In genomic region chr11:72309074-72309598, GRCh38 we compare ENCODE assay signal across 2 cellular contexts.
TF ChIP-seq lines count a peak whose summit lies in the region.

No MANE protein-coding gene starts in this region.

TF ChIP-seq in SK-N-SH, 30 proteins besides CTCF, POLR2A, EP300 and RAD21 (continued from another document):
- no peak for TF ChIP-seq REST (IDR thresholded peaks at IDR 0.05; ENCODE audit: low read depth, low read length)
- no peak for TF ChIP-seq MAX (IDR thresholded peaks at IDR 0.05; ENCODE audit: low read depth)
- TF ChIP-seq ELF1 (IDR thresholded peaks at IDR 0.05) = no peak
- no peak for TF ChIP-seq USF1 (IDR thresholded peaks at IDR 0.05; ENCODE audit: borderline replicate concordance, low read depth)

TF ChIP-seq in WTC11, 78 proteins besides CTCF, POLR2A, EP300 and RAD21 (continued from another document):
- TF ChIP-seq ATF2 (CRISPR knock-in tag; IDR thresholded peaks at IDR 0.05; ENCODE audit: borderline replicate concordance, low read depth) = no peak
- TF ChIP-seq ZBTB43 (CRISPR knock-in tag; IDR thresholded peaks at IDR 0.05) = no peak
- no peak for TF ChIP-seq PRRX2 (CRISPR knock-in tag; IDR thresholded peaks at IDR 0.05)
- no peak for TF ChIP-seq CREM (CRISPR knock-in tag; IDR thresholded peaks at IDR 0.05)
- TF ChIP-seq MAX (CRISPR knock-in tag; IDR thresholded peaks at IDR 0.05) = no peak
- TF ChIP-seq HMGXB4 (CRISPR knock-in tag; IDR thresholded peaks at IDR 0.05) = no peak
- TF ChIP-seq TEAD1 (CRISPR knock-in tag; IDR thresholded peaks at IDR 0.05) = no peak
- no peak for TF ChIP-seq NR2C2 (CRISPR knock-in tag; IDR thresholded peaks at IDR 0.05)
- no peak for TF ChIP-seq PREB (CRISPR knock-in tag; IDR thresholded peaks at IDR 0.05; ENCODE audit: borderline replicate concordance)
- TF ChIP-seq ARID4B (CRISPR knock-in tag; IDR thresholded peaks at IDR 0.05; ENCODE audit: borderline replicate concordance) = no peak
- no peak for TF ChIP-seq TP53 (CRISPR knock-in tag; IDR thresholded peaks at IDR 0.05)
- no peak for TF ChIP-seq E2F4 (CRISPR knock-in tag; IDR thresholded peaks at IDR 0.05; ENCODE audit: borderline replicate concordance, low read depth)
- TF ChIP-seq ZNF263 (CRISPR knock-in tag; IDR thresholded peaks at IDR 0.05; ENCODE audit: low read depth) = no peak
- no peak for TF ChIP-seq FOXP1 (CRISPR knock-in tag; IDR thresholded peaks at IDR 0.05; ENCODE audit: borderline replicate concordance)
- TF ChIP-seq ZNF317 (CRISPR knock-in tag; IDR thresholded peaks at IDR 0.05; ENCODE audit: borderline replicate concordance, low read depth) = no peak
- no peak for TF ChIP-seq ZSCAN18 (CRISPR knock-in tag; IDR thresholded peaks at IDR 0.05)
- TF ChIP-seq ZNF532 (CRISPR knock-in tag; IDR thresholded peaks at IDR 0.05; ENCODE audit: borderline replicate concordance) = no peak
